24 cellular contexts compared by ENCODE assay signal in genomic region chr4:99008051-99008450, GRCh38. TPM values are rescaled to one million over a fixed set of nuclear protein-coding genes. Genes with fewer than 3 reads are reported as not detected.
DNase-seq lines count a peak whose midpoint lies in the region; ATAC-seq and TF ChIP-seq lines count a peak whose summit lies in the region.
"Had no signal": no experiment of that assay in that cellular context is flagged by ENCODE, and none has a peak within 500 bp of the region (broad histone marks: within the 10 kb centered on the region; RNA-seq: fewer than 3 reads in every experiment).

No MANE protein-coding gene starts in this region.

- H3K36me3 ChIP-seq in mammary epithelial cell (ENCODE audit: insufficient read depth, low read length), result peaks cover 3% of the 10 kb centered on the region
- H3K36me3 ChIP-seq: MG63 had no signal

- ATAC-seq in foreskin keratinocyte, result peak; percentile 39
- ATAC-seq in HG03439 (IDR thresholded peaks at IDR 0.05; ENCODE audit: unreplicated experiment), result no peak
- ATAC-seq in GM19395 (IDR thresholded peaks at IDR 0.05; ENCODE audit: unreplicated experiment), result no peak
- ATAC-seq: PC-3 had no signal

- H3K4me3 Mint-ChIP-seq in mesothelial cell of epicardium, result no peak overlapping the region
- H3K4me3 Mint-ChIP-seq: CD4-positive, alpha-beta T cell; HFFc6 had no signal

- H3K4me2 ChIP-seq in mammary epithelial cell (ENCODE audit: insufficient read depth, low read depth, low read length), result peak overlapping the region; percentile 81
- H3K4me2 ChIP-seq: BLaER1 treated with 17β-estradiol and CSF1 and Interleukin-3, amounts not matched to agents 10 nM and 100 nM had no signal

- intact Hi-C loops in mammary epithelial cell (cut with micrococcal nuclease), result no loop called here

- H3K36me3 Mint-ChIP-seq in mesothelial cell of epicardium, result peaks cover 34% of the 10 kb centered on the region

- no peaks in the 10 kb centered on the region for H4K20me1 ChIP-seq in mammary epithelial cell (ENCODE audit: insufficient read depth, low read length)

- peaks cover 20% of the 10 kb centered on the region for H3K4me1 Mint-ChIP-seq in mesothelial cell of epicardium

- peak overlapping the region; percentile 21 for H3K27ac Mint-ChIP-seq in mesothelial cell of epicardium
- H3K27ac Mint-ChIP-seq: CD4-positive, alpha-beta T cell; HFFc6 had no signal

- peak overlapping the region; percentile 11 for H3K9ac ChIP-seq in mammary epithelial cell (ENCODE audit: insufficient read depth, low read length)
- H3K9ac ChIP-seq: BLaER1 treated with 17β-estradiol and CSF1 and Interleukin-3, amounts not matched to agents 10 nM and 100 nM had no signal

- no TSS peak for BruUV-seq in mammary epithelial cell (replicated peaks; lab: Mats Ljungman, UMichigan)

- no peak for TF ChIP-seq CTCF in RWPE1 (conservative IDR thresholded peaks at IDR 0.05; ENCODE audit: low read depth)
- no peak for TF ChIP-seq CTCF in mammary epithelial cell (conservative IDR thresholded peaks at IDR 0.05 in 1 of 2, IDR thresholded peaks at IDR 0.05 in 1 of 2; ENCODE audit: extremely low read depth in 1 of 2, insufficient read depth in 1 of 2, low read depth in 1 of 2, low read length in 2 of 2)
- TF ChIP-seq CTCF in foreskin keratinocyte (conservative IDR thresholded peaks at IDR 0.05), result no peak
- no peak for TF ChIP-seq CTCF in mesothelial cell of epicardium (IDR thresholded peaks at IDR 0.05; ENCODE audit: unreplicated experiment)

- H3K9me3 Mint-ChIP-seq in mesothelial cell of epicardium, result peaks cover 24% of the 10 kb centered on the region

- dilution Hi-C loops in mammary epithelial cell (cut with HindIII; ENCODE audit: low sequenced_read_pairs), result no loop called here

- H3K27ac ChIP-seq in RWPE1 (no peak overlapping the region), mammary epithelial cell (ENCODE audit: insufficient read depth, low read depth, low read length) (peak overlapping the region; percentile 28), foreskin keratinocyte (no peak overlapping the region)
- H3K27ac ChIP-seq: BLaER1 treated with 17β-estradiol and CSF1 and Interleukin-3, amounts not matched to agents 10 nM and 100 nM had no signal

- no peaks in the 10 kb centered on the region for H3K27me3 Mint-ChIP-seq in mesothelial cell of epicardium (ENCODE audit: low read depth)
- H3K27me3 Mint-ChIP-seq: CD4-positive, alpha-beta T cell had no signal

- WGBS in mammary epithelial cell (ENCODE audit: low coverage, missing lambda C conversion rate), result 3% methylated on average over 2 of the region's 2 CpGs

- POLR2A ChIA-PET in RWPE1 (lab: Yijun Ruan, JAX; ENCODE audit: low non-redundant PET), result no interaction called here

- H3K4me1 ChIP-seq in mammary epithelial cell (ENCODE audit: insufficient read depth, low read length) (peaks cover 27% of the 10 kb centered on the region), foreskin keratinocyte (peaks cover 24% of the 10 kb centered on the region)
- H3K4me1 ChIP-seq: HAP-1 had no signal

- DNase-seq in RWPE1 (ENCODE audit: low spot score), result peak; percentile 26
- DNase-seq in mammary epithelial cell, result peak; percentile 32
- DNase-seq in foreskin keratinocyte, result peak in 1 of 2 donors; percentile 51
- DNase-seq in mesothelial cell of epicardium (ENCODE audit: low spot score in 2 of 2, unreplicated experiment in 2 of 2), result no peak
- DNase-seq in stimulated activated CD4-positive, alpha-beta T cell treated with anti-CD3 and anti-CD28 coated beads, Interleukin-4, amount 100 ng/mL, for 1 hour, result no peak
- no peak for DNase-seq in AG08396 (ENCODE audit: low spot score)
- DNase-seq: AML-193; CD4-positive, alpha-beta T cell; GOT3; HFFc6; KBM-7; MG63; NCI-H1105 treated with DMSO at 0.1 percent for 48 hours; NCI-H2029; NCI-H446 treated with DMSO at 0.1 percent for 48 hours; NCI-H526; NCI-H82; NK-92 treated with Interleukin-12 subunit alpha and Interleukin-12 subunit beta, amount 100 ng/mL, for 24 hours; PC-3; SHP77 had no signal

- H3K27me3 ChIP-seq in mammary epithelial cell (ENCODE audit: insufficient read depth, low read length) (no peaks in the 10 kb centered on the region), foreskin keratinocyte (no peaks in the 10 kb centered on the region)
- H3K27me3 ChIP-seq: BLaER1 treated with 17β-estradiol and CSF1 and Interleukin-3, amounts not matched to agents 10 nM and 100 nM; MG63 had no signal

- H2AFZ ChIP-seq in mammary epithelial cell (ENCODE audit: low read depth, low read length), result no peak overlapping the region

- CTCF ChIA-PET in RWPE1 (lab: Yijun Ruan, JAX), result interaction anchor here (0.6 to 1.7 kb wide), 3 partner anchors 10 to 47 kb away, joined by 3 to 4 read pairs (median 4); no protein-coding TSS in a partner anchor
- CTCF ChIA-PET in mammary epithelial cell (lab: Charles Lee; ENCODE audit: low non-redundant PET), result interaction anchor here (0.7 to 0.8 kb wide), 2 partner anchors 13 to 26 kb away, joined by 3 to 4 read pairs; partner anchors contain the start of gene METAP1

- H3K4me3 ChIP-seq in mammary epithelial cell (replicated peaks in 1 of 3; ENCODE audit: insufficient read depth in 1 of 3, low read depth in 2 of 3, low read length in 3 of 3), result peak overlapping the region in 2 of 3 experiments; percentile 20 to 31
- H3K4me3 ChIP-seq: BLaER1 treated with 17β-estradiol and CSF1 and Interleukin-3, amounts not matched to agents 10 nM and 100 nM; HAP-1; MG63 had no signal

- H3K79me2 ChIP-seq in mammary epithelial cell (ENCODE audit: insufficient read depth, low read length), result peaks cover 99% of the 10 kb centered on the region

- in situ Hi-C loops in mammary epithelial cell (cut with MboI; ENCODE audit: low sequenced_read_pairs in 2 of 2), result no loop called here

- H3K9me3 ChIP-seq in mammary epithelial cell (replicated peaks; ENCODE audit: insufficient read depth, low read length), result peaks cover 3% of the 10 kb centered on the region
- H3K9me3 ChIP-seq: MG63 had no signal

RNA-seq across cellular contexts. Expression of gene METAP1, which starts 12.5 kb away (rescaled TPM):
- 10 to 100 TPM; 67.7 to 72.7 TPM for total RNA-seq in mammary epithelial cell
- 73.3 TPM for polyA plus RNA-seq in mammary epithelial cell
- polyA minus RNA-seq in mammary epithelial cell, result 145 TPM
- total RNA-seq in foreskin keratinocyte, result 85.2 and 104 TPM in 2 replicates
- polyA plus RNA-seq in foreskin keratinocyte, result 39.5 and 49.5 TPM in 2 replicates
- total RNA-seq in mesothelial cell of epicardium, result 51.1 to 53.5 TPM (median 51.6 TPM) in 3 replicates

Comparison
In these comparisons a context has a peak if more than half of its experiments do, and no peak if none do; other contexts are left out.
1. DNase-seq: peak in RWPE1 (single experiment) and mammary epithelial cell (single experiment); none in mesothelial cell of epicardium (0 of 2), stimulated activated CD4-positive, alpha-beta T cell treated with anti-CD3 and anti-CD28 coated beads, Interleukin-4, amount 100 ng/mL, for 1 hour (single experiment) and AG08396 (single experiment).